In genomic region chr1:110878993-110879392, GRCh38 we compare ENCODE assay signal across 17 cellular contexts. TPM values are rescaled to one million over a fixed set of nuclear protein-coding genes. Genes with fewer than 3 reads are reported as not detected.
A peak's percentile ranks its signal among the peaks of the same experiment; 100 is the strongest.
DNase-seq lines count a peak whose midpoint lies in the region; ATAC-seq and TF ChIP-seq lines count a peak whose summit lies in the region.
"Had no signal": no experiment of that assay in that cellular context is flagged by ENCODE, and none has a peak within 500 bp of the region (broad histone marks: within the 10 kb centered on the region; RNA-seq: fewer than 3 reads in every experiment).

No MANE protein-coding gene starts in this region.

- H3K9ac ChIP-seq in colonic mucosa (ENCODE audit: low read depth in 2 of 2, low read length in 2 of 2), result no peak overlapping the region

- no peak overlapping the region for H2AFZ ChIP-seq in GM23338

- peak overlapping the region; percentile 6 to 26 for H3K4me3 ChIP-seq in CD4-positive, alpha-beta memory T cell (ENCODE audit: low read length in 2 of 2)
- H3K4me3 ChIP-seq in GM08714 (ENCODE audit: low read length) (peak overlapping the region; percentile 25; the same call in 1 of the 2 replicates), colonic mucosa (no peak overlapping the region), GM23338 (no peak overlapping the region)
- H3K4me3 ChIP-seq: PC-9 had no signal

- H3K9me2 ChIP-seq in GM23338 (ENCODE audit: insufficient read depth), result no peaks in the 10 kb centered on the region

- peak overlapping the region in 5 of 7 donors; percentile 69 to 99 (median 92) for H3K27ac Mint-ChIP-seq in CD4-positive, alpha-beta memory T cell
- peak overlapping the region; percentile 100 for H3K27ac Mint-ChIP-seq in activated CD4-positive, alpha-beta memory T cell treated with anti-CD3 and anti-CD28 coated beads, Interleukin-2, amount 10 ng/mL, durations not matched to agents 7 days and 5 days
- H3K27ac Mint-ChIP-seq in naive B cell, result peak overlapping the region in 3 of 6 donors; percentile 4 to 96 (median 91)
- H3K27ac Mint-ChIP-seq in GM23338, result no peak overlapping the region

- no peaks in the 10 kb centered on the region for H3F3A ChIP-seq in GM23338 (replicated peaks; ENCODE audit: low read depth)

- POLR2A ChIA-PET in CD4-positive, alpha-beta memory T cell (lab: Charles Lee; ENCODE audit: partially characterized antibody), result interaction anchor here (0.7 to 2.8 kb wide), 7 partner anchors 8 to 1671 kb away, joined by 3 to 13 read pairs (median 5); partner anchors contain the start of genes KCNA3 and LRIF1
- POLR2A ChIA-PET in activated CD4-positive, alpha-beta memory T cell treated with anti-CD3 and anti-CD28 coated beads, Interleukin-2, amount 10 ng/mL, durations not matched to agents 7 days and 5 days (lab: Charles Lee), result interaction anchor here (0.8 to 4.3 kb wide), 19 partner anchors 8 to 540 kb away, joined by 3 to 55 read pairs (median 6); partner anchors contain the start of genes DENND2D, KCNA3, LRIF1 and RBM15

- H3K4me1 ChIP-seq in CD4-positive, alpha-beta memory T cell (ENCODE audit: insufficient read depth, low read length), result peaks cover 81% of the 10 kb centered on the region
- H3K4me1 ChIP-seq in colonic mucosa (no peaks in the 10 kb centered on the region), GM23338 (ENCODE audit: insufficient read depth) (no peaks in the 10 kb centered on the region)
- H3K4me1 ChIP-seq: BE2C had no signal

- H3K4me3 Mint-ChIP-seq in CD4-positive, alpha-beta memory T cell, result peak overlapping the region; percentile 75 to 91 (median 86)
- H3K4me3 Mint-ChIP-seq in activated CD4-positive, alpha-beta memory T cell treated with anti-CD3 and anti-CD28 coated beads, Interleukin-2, amount 10 ng/mL, durations not matched to agents 7 days and 5 days, result peak overlapping the region; percentile 97
- H3K4me3 Mint-ChIP-seq in naive B cell (peak overlapping the region in 7 of 8 donors; percentile 4 to 87 (median 71)), GM23338 (no peak overlapping the region)

- no peaks in the 10 kb centered on the region for H4K20me1 ChIP-seq in GM23338 (replicated peaks; ENCODE audit: insufficient read depth)

- no peak for DNase-seq in CD4-positive, alpha-beta memory T cell
- no peak for DNase-seq in activated CD4-positive, alpha-beta memory T cell treated with anti-CD3 and anti-CD28 coated beads, Interleukin-2, amount 10 ng/mL, durations not matched to agents 7 days and 5 days
- DNase-seq in naive B cell (no peak), colonic mucosa (no peak), omental fat pad (ENCODE audit: low spot score) (no peak), GM23338 (ENCODE audit: low spot score) (no peak)
- DNase-seq: amniotic stem cell; BE2C; caudate nucleus; IMR-90; midbrain; NCI-H2029; NCI-H510A; PC-9; stimulated activated CD4-positive, alpha-beta T cell treated with anti-CD3 and anti-CD28 coated beads, Interleukin-4, amount 100 ng/mL, for 1 hour had no signal

- ATAC-seq in naive B cell (ENCODE audit: low read depth in 2 of 2), result no peak
- ATAC-seq in omental fat pad (ENCODE audit: low FRiP score), result no peak
- ATAC-seq in GM23338, result no peak

- H3K4me1 Mint-ChIP-seq in CD4-positive, alpha-beta memory T cell, result peaks cover 57 to 89% (median 69%) of the 10 kb centered on the region in 4 donors
- H3K4me1 Mint-ChIP-seq in activated CD4-positive, alpha-beta memory T cell treated with anti-CD3 and anti-CD28 coated beads, Interleukin-2, amount 10 ng/mL, durations not matched to agents 7 days and 5 days, result peaks cover 53% of the 10 kb centered on the region
- H3K4me1 Mint-ChIP-seq in naive B cell (peaks cover 70 to 76% (median 73%) of the 10 kb centered on the region in 3 donors), GM23338 (no peaks in the 10 kb centered on the region)

- peaks cover 0 to 2% (median 0%) of the 10 kb centered on the region in 8 donors for H3K9me3 Mint-ChIP-seq in CD4-positive, alpha-beta memory T cell
- no peaks in the 10 kb centered on the region for H3K9me3 Mint-ChIP-seq in activated CD4-positive, alpha-beta memory T cell treated with anti-CD3 and anti-CD28 coated beads, Interleukin-2, amount 10 ng/mL, durations not matched to agents 7 days and 5 days
- H3K9me3 Mint-ChIP-seq in naive B cell (no peaks in the 10 kb centered on the region), GM23338 (no peaks in the 10 kb centered on the region)

- H3K9me3 ChIP-seq in CD4-positive, alpha-beta memory T cell (ENCODE audit: control insufficient read depth in 1 of 2, low read length in 2 of 2), result no peaks in the 10 kb centered on the region
- no peaks in the 10 kb centered on the region for H3K9me3 ChIP-seq in colonic mucosa
- H3K9me3 ChIP-seq: BE2C had no signal

- H3K27ac ChIP-seq in CD4-positive, alpha-beta memory T cell (ENCODE audit: low read depth, low read length), result peak overlapping the region; percentile 70
- H3K27ac ChIP-seq in colonic mucosa (no peak overlapping the region), GM23338 (ENCODE audit: low read depth) (no peak overlapping the region)
- H3K27ac ChIP-seq: PC-9 had no signal

- TF ChIP-seq CTCF in colonic mucosa (IDR thresholded peaks at IDR 0.05), result no peak
- no peak for TF ChIP-seq CTCF in omental fat pad (IDR thresholded peaks at IDR 0.05)
- no peak for TF ChIP-seq CTCF in GM23338 (conservative IDR thresholded peaks at IDR 0.05; ENCODE audit: low read depth in 2 of 2)

- H3K27me3 ChIP-seq in CD4-positive, alpha-beta memory T cell (ENCODE audit: insufficient read depth, low read length), result no peaks in the 10 kb centered on the region
- H3K27me3 ChIP-seq in colonic mucosa (no peaks in the 10 kb centered on the region), GM23338 (ENCODE audit: insufficient read depth) (no peaks in the 10 kb centered on the region)

- H3K4me2 ChIP-seq in GM23338, result no peak overlapping the region

- H3K79me2 ChIP-seq in GM23338 (replicated peaks; ENCODE audit: insufficient read depth), result no peaks in the 10 kb centered on the region

- no peaks in the 10 kb centered on the region for H3K36me3 ChIP-seq in CD4-positive, alpha-beta memory T cell (ENCODE audit: insufficient read depth, low read length)
- no peaks in the 10 kb centered on the region for H3K36me3 ChIP-seq in colonic mucosa
- no peaks in the 10 kb centered on the region for H3K36me3 ChIP-seq in GM23338 (ENCODE audit: insufficient read depth)
- H3K36me3 ChIP-seq: BE2C had no signal

- H3K27me3 Mint-ChIP-seq in CD4-positive, alpha-beta memory T cell, result no peaks in the 10 kb centered on the region
- no peaks in the 10 kb centered on the region for H3K27me3 Mint-ChIP-seq in activated CD4-positive, alpha-beta memory T cell treated with anti-CD3 and anti-CD28 coated beads, Interleukin-2, amount 10 ng/mL, durations not matched to agents 7 days and 5 days
- H3K27me3 Mint-ChIP-seq in naive B cell, result no peaks in the 10 kb centered on the region
- H3K27me3 Mint-ChIP-seq in GM23338 (ENCODE audit: insufficient read depth, low read depth, poor library complexity), result no peaks in the 10 kb centered on the region

- intact Hi-C loops in CD4-positive, alpha-beta memory T cell (cut with micrococcal nuclease), result loop anchor here (5.0 to 10.0 kb wide), 2 partner anchors 234 to 542 kb away; partner anchors contain the start of gene RBM15
- intact Hi-C loops in colonic mucosa (cut with DNase I), result no loop called here

- CTCF ChIA-PET in CD4-positive, alpha-beta memory T cell (lab: Charles Lee; ENCODE audit: partially characterized antibody), result interaction anchor here (0.9 to 2.4 kb wide), 3 partner anchors 12 to 95 kb away, joined by 3 to 8 read pairs (median 3); no protein-coding TSS in a partner anchor
- CTCF ChIA-PET in activated CD4-positive, alpha-beta memory T cell treated with anti-CD3 and anti-CD28 coated beads, Interleukin-2, amount 10 ng/mL, durations not matched to agents 7 days and 5 days (lab: Charles Lee), result interaction anchor here (0.5 to 1.3 kb wide), 2 partner anchors 85 to 249 kb away, joined by 3 read pairs; no protein-coding TSS in a partner anchor

- H3K36me3 Mint-ChIP-seq in CD4-positive, alpha-beta memory T cell, result peaks cover 45 to 63% of the 10 kb centered on the region in 2 donors
- H3K36me3 Mint-ChIP-seq in activated CD4-positive, alpha-beta memory T cell treated with anti-CD3 and anti-CD28 coated beads, Interleukin-2, amount 10 ng/mL, durations not matched to agents 7 days and 5 days (ENCODE audit: low read depth), result peaks cover 79% of the 10 kb centered on the region
- peaks cover 52 to 58% of the 10 kb centered on the region in 2 donors for H3K36me3 Mint-ChIP-seq in naive B cell
- H3K36me3 Mint-ChIP-seq in GM23338 (ENCODE audit: low read depth), result no peaks in the 10 kb centered on the region

TF ChIP-seq in GM23338, 12 proteins besides CTCF, POLR2A, EP300 and RAD21 (continues in another document):
- TF ChIP-seq EZH2phosphoT487 (IDR thresholded peaks at IDR 0.05; ENCODE audit: unreplicated experiment) (no peak), ETS1 (IDR thresholded peaks at IDR 0.05) (no peak), ZNF114 (CRISPR knock-in tag; IDR thresholded peaks at IDR 0.05) (no peak), NANOG (IDR thresholded peaks at IDR 0.05; ENCODE audit: borderline replicate concordance) (no peak), STAT1 (IDR thresholded peaks at IDR 0.05; ENCODE audit: unreplicated experiment) (no peak)

RNA-seq across cellular contexts. Expression of gene CD53, which starts 6.0 kb away (rescaled TPM):
- total RNA-seq in CD4-positive, alpha-beta memory T cell, result 100 to 1,000 TPM; 337 to 338 TPM
- 1,000 to 10,000 TPM in 1 of 2 donors, 100 to 1,000 TPM in 1; 989 to 1,003 TPM for polyA plus RNA-seq in CD4-positive, alpha-beta memory T cell
- total RNA-seq in activated CD4-positive, alpha-beta memory T cell treated with anti-CD3 and anti-CD28 coated beads, Interleukin-2, amount 10 ng/mL, durations not matched to agents 7 days and 5 days, result 100 to 1,000 TPM; 657 to 659 TPM
- polyA plus RNA-seq in naive B cell (ENCODE audit: low read depth in 6 of 6) (1,000 to 10,000 TPM; 1,145 to 1,609 (median 1,337) TPM), GM23338 (2016; fragmentation: Nextera tagmentation; extraction: Ambion mirVana) (0.70 and 0.89 TPM in 2 replicates)
- total RNA-seq in colonic mucosa (10 to 100 TPM in 1 of 2 donors, 1 to 10 TPM in 1; 7.4 to 15.8 TPM), omental fat pad (100 to 1,000 TPM in 2 of 4 donors, 10 to 100 TPM in 2; 58.8 to 204 (median 95.3) TPM)
- total RNA-seq in GM23338 (2014; rRNA removed; shearing (Covaris generic)), result 0.28 and 0.93 TPM in 2 replicates
- total RNA-seq: IMR-90, PC-9, SK-MEL-5 had no signal
- polyA plus RNA-seq: IMR-90 had no signal

Comparison
In these comparisons a context has a peak if more than half of its experiments do, and no peak if none do; other contexts are left out.
1. H3K4me3 ChIP-seq: peak in CD4-positive, alpha-beta memory T cell (2 of 2) and GM08714 (single experiment); none in colonic mucosa (single experiment) and GM23338 (single experiment).